ENCODE assay signal across 8 cellular contexts in genomic region chr16:67719778-67720144, GRCh38. TPM values are rescaled to one million over a fixed set of nuclear protein-coding genes. Genes with fewer than 3 reads are reported as not detected.
DNase-seq lines count a peak whose midpoint lies in the region; ATAC-seq and TF ChIP-seq lines count a peak whose summit lies in the region.

No MANE protein-coding gene starts in this region.

- WGBS in spleen, 5 donors: 1 to 6% (median 3%) methylated on average over 5 of the region's 5 CpGs

- H3K27me3 ChIP-seq in kidney epithelial cell (ENCODE audit: control insufficient read depth, insufficient read depth, low read length): no peaks in the 10 kb centered on the region
- H3K27me3 ChIP-seq in spleen (replicated peaks in 1 of 7): no peaks in the 10 kb centered on the region

- no peak for TF ChIP-seq CTCF in coronary artery (IDR thresholded peaks at IDR 0.05)
- no peak for TF ChIP-seq CTCF in kidney epithelial cell (IDR thresholded peaks at IDR 0.05; ENCODE audit: insufficient read depth, low read length, poor library complexity, severe bottlenecking)
- no peak for TF ChIP-seq CTCF in spleen (IDR thresholded peaks at IDR 0.05 in 8 of 11, conservative IDR thresholded peaks at IDR 0.05 in 3 of 11)

- H3K36me3 Mint-ChIP-seq in T-helper 1 cell treated with Interleukin-12 subunit alpha and Interleukin-12 subunit beta and Interleukin-4 antibody, amounts not matched to agents 30 μg/mL and 1 μg/mL, for 36 hours (ENCODE audit: low read depth): peaks cover 2% of the 10 kb centered on the region

- peak; percentile 4 for ATAC-seq in HG03432 (IDR thresholded peaks at IDR 0.05; ENCODE audit: unreplicated experiment)

- H3K4me3 Mint-ChIP-seq in T-helper 1 cell treated with Interleukin-12 subunit alpha and Interleukin-12 subunit beta and Interleukin-4 antibody, amounts not matched to agents 30 μg/mL and 1 μg/mL, for 36 hours: peak overlapping the region; percentile 96

- no peaks in the 10 kb centered on the region for H3K9me3 Mint-ChIP-seq in T-helper 1 cell treated with Interleukin-12 subunit alpha and Interleukin-12 subunit beta and Interleukin-4 antibody, amounts not matched to agents 30 μg/mL and 1 μg/mL, for 36 hours

- no peaks in the 10 kb centered on the region for H3K9me3 ChIP-seq in spleen

- H3K4me3 ChIP-seq in coronary artery (peak overlapping the region; percentile 86), kidney epithelial cell (ENCODE audit: low read depth, low read length) (peak overlapping the region; percentile 90), spleen (peak overlapping the region; percentile 85 to 100 (median 98))

- peaks cover 12 to 60% (median 43%) of the 10 kb centered on the region in 6 donors for H3K4me1 ChIP-seq in spleen

- H3K27ac Mint-ChIP-seq in T-helper 1 cell treated with Interleukin-12 subunit alpha and Interleukin-12 subunit beta and Interleukin-4 antibody, amounts not matched to agents 30 μg/mL and 1 μg/mL, for 36 hours: peak overlapping the region; percentile 94

- H3K27ac ChIP-seq in coronary artery (peak overlapping the region; percentile 83 to 87), spleen (peak overlapping the region; percentile 83 to 94 (median 92))

- peaks cover 29% of the 10 kb centered on the region for H3K4me1 Mint-ChIP-seq in T-helper 1 cell treated with Interleukin-12 subunit alpha and Interleukin-12 subunit beta and Interleukin-4 antibody, amounts not matched to agents 30 μg/mL and 1 μg/mL, for 36 hours (ENCODE audit: low read depth)

- intact Hi-C loops in spleen (cut with DNase I; ENCODE audit: low total_unique reads): loop anchor here (5.0 kb wide), 1 partner anchor 47 kb away; no protein-coding TSS in a partner anchor

- peak; percentile 6 for DNase-seq in activated naive CD4-positive, alpha-beta T cell treated with Interleukin-2 at 50 U/mL for 16 hours
- no peak for DNase-seq in activated naive CD4-positive, alpha-beta T cell (lab: John Stamatoyannopoulos, UW)
- DNase-seq in coronary artery (ENCODE audit: low spot score) (peak; percentile 71), kidney epithelial cell (ENCODE audit: low read depth) (no peak), spleen (peak; percentile 51), cortex of kidney (lab: John Stamatoyannopoulos, UW) (no peak)

- H3K27me3 Mint-ChIP-seq in T-helper 1 cell treated with Interleukin-12 subunit alpha and Interleukin-12 subunit beta and Interleukin-4 antibody, amounts not matched to agents 30 μg/mL and 1 μg/mL, for 36 hours (ENCODE audit: low read depth): no peaks in the 10 kb centered on the region

- no peak for TF ChIP-seq POLR2A in spleen (IDR thresholded peaks at IDR 0.05)

- H3K36me3 ChIP-seq in kidney epithelial cell (ENCODE audit: control insufficient read depth, insufficient read depth, low read length) (no peaks in the 10 kb centered on the region), spleen (peaks cover 0 to 28% (median 15%) of the 10 kb centered on the region in 6 donors)

RNA-seq across cellular contexts. Expression of gene GFOD2, which starts 0.6 kb away (rescaled TPM):
- total RNA-seq in kidney epithelial cell: 19.3 and 21.9 TPM in 2 replicates
- total RNA-seq in spleen: 10 to 100 TPM; 34.6 to 45.6 (median 41.1) TPM
- polyA plus RNA-seq in spleen: 10 to 100 TPM; 10.4 to 21.4 (median 11.6) TPM

RNA-seq across cellular contexts. Expression of gene C16orf86, which starts 53.1 kb away (rescaled TPM):
- total RNA-seq in kidney epithelial cell (2.0 and 4.5 TPM in 2 replicates), spleen (10 to 100 TPM in 2 of 7 donors, 1 to 10 TPM in 5; 5.2 to 17.3 (median 7.9) TPM)
- polyA plus RNA-seq in spleen: 10 to 100 TPM in 2 of 3 donors, 1 to 10 TPM in 1; 8.9 to 11.1 (median 11.0) TPM

RNA-seq across cellular contexts. Expression of gene ENKD1, which starts 53.2 kb away (rescaled TPM):
- total RNA-seq in kidney epithelial cell (24.0 and 28.7 TPM in 2 replicates), spleen (10 to 100 TPM in 5 of 7 donors, 1 to 10 TPM in 2; 9.2 to 18.4 (median 11.4) TPM)
- 10 to 100 TPM; 13.0 to 21.6 (median 18.7) TPM for polyA plus RNA-seq in spleen

RNA-seq across cellular contexts. Expression of gene PARD6A, which starts 59.0 kb away (rescaled TPM):
- 6.5 and 12.1 TPM in 2 replicates for total RNA-seq in kidney epithelial cell
- 10 to 100 TPM in 1 of 7 donors, 1 to 10 TPM in 6; 3.3 to 13.8 (median 5.5) TPM for total RNA-seq in spleen
- polyA plus RNA-seq in spleen: 10 to 100 TPM in 1 of 3 donors, 1 to 10 TPM in 2; 5.4 to 10.2 (median 8.2) TPM

RNA-seq across cellular contexts. Expression of gene ACD, which starts 59.7 kb away (rescaled TPM):
- total RNA-seq in kidney epithelial cell: 29.1 and 36.4 TPM in 2 replicates
- 10 to 100 TPM; 18.1 to 31.7 (median 24.4) TPM for total RNA-seq in spleen
- 10 to 100 TPM; 16.9 to 25.2 (median 18.1) TPM for polyA plus RNA-seq in spleen

Comparison
In these comparisons a context has a peak if more than half of its experiments do, and no peak if none do; other contexts are left out.
1. DNase-seq: peak in activated naive CD4-positive, alpha-beta T cell treated with Interleukin-2 at 50 U/mL for 16 hours (single experiment), coronary artery (single experiment) and spleen (single experiment); none in activated naive CD4-positive, alpha-beta T cell (0 of 4), kidney epithelial cell (single experiment) and cortex of kidney (single experiment).
2. Peak in every context shown above with its lines, with median percentiles within 50 percentile points of each other: H3K4me3 ChIP-seq.